ENCODE assay signal across 14 cellular contexts in the genomic region with DNA sequence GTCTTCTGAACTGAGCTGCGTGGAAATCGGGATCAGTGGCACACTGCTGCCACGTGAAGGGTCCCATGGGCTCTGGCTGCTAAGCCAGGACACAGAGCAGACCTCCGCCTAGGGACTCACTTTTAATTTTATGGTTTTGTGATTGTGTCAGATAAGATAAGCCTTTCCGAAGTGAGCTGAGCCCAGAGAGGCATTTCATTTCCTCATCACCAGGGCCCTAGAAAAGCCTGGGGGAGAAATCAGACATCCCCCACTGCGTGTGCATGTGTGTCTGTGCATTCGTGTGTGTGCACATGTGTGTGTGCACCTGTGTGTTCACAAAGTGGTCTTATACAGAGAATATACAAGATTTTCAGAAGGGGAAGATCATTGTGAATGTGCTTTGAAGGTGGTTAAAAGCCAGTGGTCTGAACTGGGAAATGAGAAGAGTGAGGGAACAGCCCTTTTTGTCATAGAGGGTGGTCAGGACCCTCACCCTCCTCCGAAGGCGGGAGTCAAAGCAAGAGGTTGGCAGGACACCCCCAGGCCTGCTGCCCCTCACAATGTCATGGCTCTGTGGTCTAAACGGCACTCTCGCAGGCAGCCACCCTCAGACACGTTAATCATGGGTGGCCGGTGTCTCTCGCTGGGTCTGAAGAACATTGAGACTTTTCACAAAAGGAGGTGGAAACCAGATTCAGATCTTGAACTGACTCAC.
"Had no signal": no experiment of that assay in that cellular context is flagged by ENCODE, and none has a peak within 500 bp of the region (broad histone marks: within the 10 kb centered on the region; RNA-seq: fewer than 3 reads in every experiment).

No MANE protein-coding gene starts in this region.

- H3K27ac ChIP-seq: esophagus squamous epithelium, heart right ventricle, parathyroid adenoma had no signal

- DNase-seq: activated CD4-positive, alpha-beta T cell treated with anti-CD3 and anti-CD28 coated beads for 36 hours; activated CD4-positive, alpha-beta T cell treated with anti-CD3 and anti-CD28 coated beads, Interleukin-2, amount 50 U/mL, for 48 hours; activated gamma-delta T cell treated with Interleukin-2 at 50 U/mL for 16 hours; effector memory CD8-positive, alpha-beta T cell; esophagus squamous epithelium; heart right ventricle; mesenchymal stem cell; natural killer cell; stimulated activated naive B cell treated with anti-CD40 and anti-IgM and Interleukin-4, amounts not matched to agents 10 μg/mL and 1 μg/mL and 100 μg/mL, for 72 hours had no signal

- ATAC-seq: activated CD4-positive, alpha-beta T cell treated with anti-CD3 and anti-CD28 coated beads for 36 hours; effector memory CD8-positive, alpha-beta T cell; heart right ventricle; natural killer cell; stimulated activated naive B cell treated with anti-CD40 and anti-IgM and Interleukin-4, amounts not matched to agents 10 μg/mL and 1 μg/mL and 100 μg/mL, for 72 hours; WTC11 had no signal

- H3K9me3 ChIP-seq: esophagus squamous epithelium, heart right ventricle had no signal

- H3K4me3 Mint-ChIP-seq: activated CD4-positive, alpha-beta T cell treated with anti-CD3 and anti-CD28 coated beads for 36 hours; activated naive CD8-positive, alpha-beta T cell; activated T-helper 1 cell treated with anti-CD3 and anti-CD28 coated beads, Interleukin-12 subunit alpha, Interleukin-12 subunit beta, Interleukin-2, Interleukin-4 antibody, amounts not matched to agents 30 ng/mL and 10 ng/mL and 1 ng/mL, durations not matched to agents 14 hours and 24 hours and 36 hours; effector memory CD8-positive, alpha-beta T cell; natural killer cell; stimulated activated naive B cell treated with anti-CD40 and anti-IgM and Interleukin-4, amounts not matched to agents 10 μg/mL and 1 μg/mL and 100 μg/mL, for 72 hours; T-helper 2 cell treated with Interferon-gamma antibody and Interleukin-4, amounts not matched to agents 5 μg/mL and 100 μg/mL, for 36 hours; WTC11 had no signal

- H3K4me3 ChIP-seq: esophagus squamous epithelium, heart right ventricle had no signal

- H3K4me1 ChIP-seq: esophagus squamous epithelium, heart right ventricle, parathyroid adenoma had no signal

- H3K27me3 ChIP-seq: esophagus squamous epithelium had no signal

- H3K36me3 Mint-ChIP-seq: activated naive CD8-positive, alpha-beta T cell; natural killer cell; stimulated activated naive B cell treated with anti-CD40 and anti-IgM and Interleukin-4, amounts not matched to agents 10 μg/mL and 1 μg/mL and 100 μg/mL, for 72 hours; WTC11 had no signal

- H3K27ac Mint-ChIP-seq: activated CD4-positive, alpha-beta T cell treated with anti-CD3 and anti-CD28 coated beads for 36 hours; activated naive CD8-positive, alpha-beta T cell; activated T-helper 1 cell treated with anti-CD3 and anti-CD28 coated beads, Interleukin-12 subunit alpha, Interleukin-12 subunit beta, Interleukin-2, Interleukin-4 antibody, amounts not matched to agents 30 ng/mL and 10 ng/mL and 1 ng/mL, durations not matched to agents 14 hours and 24 hours and 36 hours; effector memory CD8-positive, alpha-beta T cell; natural killer cell; stimulated activated naive B cell treated with anti-CD40 and anti-IgM and Interleukin-4, amounts not matched to agents 10 μg/mL and 1 μg/mL and 100 μg/mL, for 72 hours; T-helper 2 cell treated with Interferon-gamma antibody and Interleukin-4, amounts not matched to agents 5 μg/mL and 100 μg/mL, for 36 hours; WTC11 had no signal

- H3K9me3 Mint-ChIP-seq: natural killer cell; T-helper 2 cell treated with Interferon-gamma antibody and Interleukin-4, amounts not matched to agents 5 μg/mL and 100 μg/mL, for 36 hours had no signal

- H3K36me3 ChIP-seq: esophagus squamous epithelium, heart right ventricle had no signal

- H3K4me1 Mint-ChIP-seq: natural killer cell, WTC11 had no signal
